Comparison of ENCODE assay signal across 2 cellular contexts in the genomic region with DNA sequence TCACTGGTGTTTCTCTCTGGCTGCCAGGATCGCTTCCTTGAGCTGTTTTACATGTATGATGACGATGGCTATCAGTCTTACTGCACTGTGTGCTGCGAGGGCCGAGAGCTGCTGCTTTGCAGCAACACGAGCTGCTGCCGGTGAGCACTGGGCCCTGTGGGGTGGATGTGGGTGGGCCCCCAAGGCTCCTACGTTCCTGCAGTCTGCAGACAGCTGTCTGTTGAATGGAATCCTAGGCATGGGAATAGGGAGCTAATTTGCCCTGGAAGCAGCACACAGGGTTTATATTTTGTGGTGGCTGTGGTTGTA.
TF ChIP-seq lines count a peak whose summit lies in the region.

No MANE protein-coding gene starts in this region.

TF ChIP-seq in GM12878, 131 proteins besides CTCF, POLR2A, EP300 and RAD21 (continues in another document):
- TF ChIP-seq, protein P1, sequence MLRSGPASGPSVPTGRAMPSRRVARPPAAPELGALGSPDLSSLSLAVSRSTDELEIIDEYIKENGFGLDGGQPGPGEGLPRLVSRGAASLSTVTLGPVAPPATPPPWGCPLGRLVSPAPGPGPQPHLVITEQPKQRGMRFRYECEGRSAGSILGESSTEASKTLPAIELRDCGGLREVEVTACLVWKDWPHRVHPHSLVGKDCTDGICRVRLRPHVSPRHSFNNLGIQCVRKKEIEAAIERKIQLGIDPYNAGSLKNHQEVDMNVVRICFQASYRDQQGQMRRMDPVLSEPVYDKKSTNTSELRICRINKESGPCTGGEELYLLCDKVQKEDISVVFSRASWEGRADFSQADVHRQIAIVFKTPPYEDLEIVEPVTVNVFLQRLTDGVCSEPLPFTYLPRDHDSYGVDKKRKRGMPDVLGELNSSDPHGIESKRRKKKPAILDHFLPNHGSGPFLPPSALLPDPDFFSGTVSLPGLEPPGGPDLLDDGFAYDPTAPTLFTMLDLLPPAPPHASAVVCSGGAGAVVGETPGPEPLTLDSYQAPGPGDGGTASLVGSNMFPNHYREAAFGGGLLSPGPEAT (IDR thresholded peaks at IDR 0.05; ENCODE audit: low read depth) = no peak
- no peak for TF ChIP-seq YBX1 (IDR thresholded peaks at IDR 0.05)
- no peak for TF ChIP-seq IKZF2 (IDR thresholded peaks at IDR 0.05)
- TF ChIP-seq, protein P2, sequence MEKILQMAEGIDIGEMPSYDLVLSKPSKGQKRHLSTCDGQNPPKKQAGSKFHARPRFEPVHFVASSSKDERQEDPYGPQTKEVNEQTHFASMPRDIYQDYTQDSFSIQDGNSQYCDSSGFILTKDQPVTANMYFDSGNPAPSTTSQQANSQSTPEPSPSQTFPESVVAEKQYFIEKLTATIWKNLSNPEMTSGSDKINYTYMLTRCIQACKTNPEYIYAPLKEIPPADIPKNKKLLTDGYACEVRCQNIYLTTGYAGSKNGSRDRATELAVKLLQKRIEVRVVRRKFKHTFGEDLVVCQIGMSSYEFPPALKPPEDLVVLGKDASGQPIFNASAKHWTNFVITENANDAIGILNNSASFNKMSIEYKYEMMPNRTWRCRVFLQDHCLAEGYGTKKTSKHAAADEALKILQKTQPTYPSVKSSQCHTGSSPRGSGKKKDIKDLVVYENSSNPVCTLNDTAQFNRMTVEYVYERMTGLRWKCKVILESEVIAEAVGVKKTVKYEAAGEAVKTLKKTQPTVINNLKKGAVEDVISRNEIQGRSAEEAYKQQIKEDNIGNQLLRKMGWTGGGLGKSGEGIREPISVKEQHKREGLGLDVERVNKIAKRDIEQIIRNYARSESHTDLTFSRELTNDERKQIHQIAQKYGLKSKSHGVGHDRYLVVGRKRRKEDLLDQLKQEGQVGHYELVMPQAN (conservative IDR thresholded peaks at IDR 0.05) = no peak
- TF ChIP-seq, protein P3, sequence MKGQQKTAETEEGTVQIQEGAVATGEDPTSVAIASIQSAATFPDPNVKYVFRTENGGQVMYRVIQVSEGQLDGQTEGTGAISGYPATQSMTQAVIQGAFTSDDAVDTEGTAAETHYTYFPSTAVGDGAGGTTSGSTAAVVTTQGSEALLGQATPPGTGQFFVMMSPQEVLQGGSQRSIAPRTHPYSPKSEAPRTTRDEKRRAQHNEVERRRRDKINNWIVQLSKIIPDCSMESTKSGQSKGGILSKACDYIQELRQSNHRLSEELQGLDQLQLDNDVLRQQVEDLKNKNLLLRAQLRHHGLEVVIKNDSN (IDR thresholded peaks at IDR 0.05; ENCODE audit: borderline replicate concordance, extremely low read length, insufficient read depth, low read depth, low read length) = no peak
- TF ChIP-seq RELA (IDR thresholded peaks at IDR 0.05; ENCODE audit: borderline replicate concordance, partially characterized antibody) = no peak
- no peak for TF ChIP-seq HDGF (IDR thresholded peaks at IDR 0.05)
- no peak for TF ChIP-seq MYB (IDR thresholded peaks at IDR 0.05; ENCODE audit: borderline replicate concordance, low read depth, low read length)
- no peak for TF ChIP-seq NRF1 (conservative IDR thresholded peaks at IDR 0.05; ENCODE audit: low read depth, low read length)
- no peak for TF ChIP-seq SREBF2 (IDR thresholded peaks at IDR 0.05; ENCODE audit: low read length)
- TF ChIP-seq CEBPB (IDR thresholded peaks at IDR 0.05; ENCODE audit: borderline replicate concordance in 1 of 2, low read depth in 2 of 2, low read length in 2 of 2) = no peak
- no peak for TF ChIP-seq SUPT20H (IDR thresholded peaks at IDR 0.05; ENCODE audit: borderline replicate concordance, control insufficient read depth, low read depth, low read length)
- TF ChIP-seq, protein P4, sequence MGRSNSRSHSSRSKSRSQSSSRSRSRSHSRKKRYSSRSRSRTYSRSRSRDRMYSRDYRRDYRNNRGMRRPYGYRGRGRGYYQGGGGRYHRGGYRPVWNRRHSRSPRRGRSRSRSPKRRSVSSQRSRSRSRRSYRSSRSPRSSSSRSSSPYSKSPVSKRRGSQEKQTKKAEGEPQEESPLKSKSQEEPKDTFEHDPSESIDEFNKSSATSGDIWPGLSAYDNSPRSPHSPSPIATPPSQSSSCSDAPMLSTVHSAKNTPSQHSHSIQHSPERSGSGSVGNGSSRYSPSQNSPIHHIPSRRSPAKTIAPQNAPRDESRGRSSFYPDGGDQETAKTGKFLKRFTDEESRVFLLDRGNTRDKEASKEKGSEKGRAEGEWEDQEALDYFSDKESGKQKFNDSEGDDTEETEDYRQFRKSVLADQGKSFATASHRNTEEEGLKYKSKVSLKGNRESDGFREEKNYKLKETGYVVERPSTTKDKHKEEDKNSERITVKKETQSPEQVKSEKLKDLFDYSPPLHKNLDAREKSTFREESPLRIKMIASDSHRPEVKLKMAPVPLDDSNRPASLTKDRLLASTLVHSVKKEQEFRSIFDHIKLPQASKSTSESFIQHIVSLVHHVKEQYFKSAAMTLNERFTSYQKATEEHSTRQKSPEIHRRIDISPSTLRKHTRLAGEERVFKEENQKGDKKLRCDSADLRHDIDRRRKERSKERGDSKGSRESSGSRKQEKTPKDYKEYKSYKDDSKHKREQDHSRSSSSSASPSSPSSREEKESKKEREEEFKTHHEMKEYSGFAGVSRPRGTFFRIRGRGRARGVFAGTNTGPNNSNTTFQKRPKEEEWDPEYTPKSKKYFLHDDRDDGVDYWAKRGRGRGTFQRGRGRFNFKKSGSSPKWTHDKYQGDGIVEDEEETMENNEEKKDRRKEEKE (IDR thresholded peaks at IDR 0.05) = no peak
- TF ChIP-seq, protein P5, sequence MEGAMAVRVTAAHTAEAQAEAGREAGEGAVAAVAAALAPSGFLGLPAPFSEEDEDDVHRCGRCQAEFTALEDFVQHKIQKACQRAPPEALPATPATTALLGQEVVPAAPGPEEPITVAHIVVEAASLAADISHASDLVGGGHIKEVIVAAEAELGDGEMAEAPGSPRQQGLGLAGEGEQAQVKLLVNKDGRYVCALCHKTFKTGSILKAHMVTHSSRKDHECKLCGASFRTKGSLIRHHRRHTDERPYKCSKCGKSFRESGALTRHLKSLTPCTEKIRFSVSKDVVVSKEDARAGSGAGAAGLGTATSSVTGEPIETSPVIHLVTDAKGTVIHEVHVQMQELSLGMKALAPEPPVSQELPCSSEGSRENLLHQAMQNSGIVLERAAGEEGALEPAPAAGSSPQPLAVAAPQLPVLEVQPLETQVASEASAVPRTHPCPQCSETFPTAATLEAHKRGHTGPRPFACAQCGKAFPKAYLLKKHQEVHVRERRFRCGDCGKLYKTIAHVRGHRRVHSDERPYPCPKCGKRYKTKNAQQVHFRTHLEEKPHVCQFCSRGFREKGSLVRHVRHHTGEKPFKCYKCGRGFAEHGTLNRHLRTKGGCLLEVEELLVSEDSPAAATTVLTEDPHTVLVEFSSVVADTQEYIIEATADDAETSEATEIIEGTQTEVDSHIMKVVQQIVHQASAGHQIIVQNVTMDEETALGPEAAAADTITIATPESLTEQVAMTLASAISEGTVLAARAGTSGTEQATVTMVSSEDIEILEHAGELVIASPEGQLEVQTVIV (IDR thresholded peaks at IDR 0.05; ENCODE audit: borderline replicate concordance, partially characterized antibody) = no peak

TF ChIP-seq in SK-N-SH treated with all-trans-retinoic acid at 6 μM for 48 hours, 23 proteins besides CTCF, POLR2A, EP300 and RAD21:
- TF ChIP-seq, protein P6, sequence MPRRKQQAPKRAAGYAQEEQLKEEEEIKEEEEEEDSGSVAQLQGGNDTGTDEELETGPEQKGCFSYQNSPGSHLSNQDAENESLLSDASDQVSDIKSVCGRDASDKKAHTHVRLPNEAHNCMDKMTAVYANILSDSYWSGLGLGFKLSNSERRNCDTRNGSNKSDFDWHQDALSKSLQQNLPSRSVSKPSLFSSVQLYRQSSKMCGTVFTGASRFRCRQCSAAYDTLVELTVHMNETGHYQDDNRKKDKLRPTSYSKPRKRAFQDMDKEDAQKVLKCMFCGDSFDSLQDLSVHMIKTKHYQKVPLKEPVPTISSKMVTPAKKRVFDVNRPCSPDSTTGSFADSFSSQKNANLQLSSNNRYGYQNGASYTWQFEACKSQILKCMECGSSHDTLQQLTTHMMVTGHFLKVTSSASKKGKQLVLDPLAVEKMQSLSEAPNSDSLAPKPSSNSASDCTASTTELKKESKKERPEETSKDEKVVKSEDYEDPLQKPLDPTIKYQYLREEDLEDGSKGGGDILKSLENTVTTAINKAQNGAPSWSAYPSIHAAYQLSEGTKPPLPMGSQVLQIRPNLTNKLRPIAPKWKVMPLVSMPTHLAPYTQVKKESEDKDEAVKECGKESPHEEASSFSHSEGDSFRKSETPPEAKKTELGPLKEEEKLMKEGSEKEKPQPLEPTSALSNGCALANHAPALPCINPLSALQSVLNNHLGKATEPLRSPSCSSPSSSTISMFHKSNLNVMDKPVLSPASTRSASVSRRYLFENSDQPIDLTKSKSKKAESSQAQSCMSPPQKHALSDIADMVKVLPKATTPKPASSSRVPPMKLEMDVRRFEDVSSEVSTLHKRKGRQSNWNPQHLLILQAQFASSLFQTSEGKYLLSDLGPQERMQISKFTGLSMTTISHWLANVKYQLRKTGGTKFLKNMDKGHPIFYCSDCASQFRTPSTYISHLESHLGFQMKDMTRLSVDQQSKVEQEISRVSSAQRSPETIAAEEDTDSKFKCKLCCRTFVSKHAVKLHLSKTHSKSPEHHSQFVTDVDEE (CRISPR knock-in tag; IDR thresholded peaks at IDR 0.05) = no peak
- no peak for TF ChIP-seq ISL1 (CRISPR knock-in tag; IDR thresholded peaks at IDR 0.05)
- TF ChIP-seq OSR1 (CRISPR knock-in tag; IDR thresholded peaks at IDR 0.05) = no peak
- no peak for TF ChIP-seq BACH2 (CRISPR knock-in tag; IDR thresholded peaks at IDR 0.05; ENCODE audit: borderline replicate concordance)
